ENCODE assay signal across 8 cellular contexts in genomic region chr1:152036316-152037216, GRCh38. TPM values are rescaled to one million over a fixed set of nuclear protein-coding genes. Genes with fewer than 3 reads are reported as not detected.
DNase-seq lines count a peak whose midpoint lies in the region; ATAC-seq and TF ChIP-seq lines count a peak whose summit lies in the region.

Gene S100A11, minus strand, starts transcription at chr1:152037004. Its CDS starts 89 bp downstream, at chr1:152036915.

- H3K4me2 ChIP-seq in neural cell (ENCODE audit: low read length), result no peak within 1 kb of the TSS

- H3K9me3 ChIP-seq in neural cell (ENCODE audit: low read length), result no peaks in the 10 kb centered on the region

- no peak for TF ChIP-seq EP300 in neural cell (conservative IDR thresholded peaks at IDR 0.05; ENCODE audit: poor library complexity, severe bottlenecking)

- H2AFZ ChIP-seq in neural cell (ENCODE audit: low read depth, low read length), result no peak within 1 kb of the TSS

- H3F3A ChIP-seq in neural cell (ENCODE audit: insufficient read depth, low read length, poor library complexity, severe bottlenecking), result no peaks in the 10 kb centered on the region

- TF ChIP-seq CTCF in GM13976 (IDR thresholded peaks at IDR 0.05; ENCODE audit: borderline replicate concordance, control extremely low read depth, extremely low read depth, insufficient read depth, missing control alignments) (no peak), fibroblast of the aortic adventitia (IDR thresholded peaks at IDR 0.05; ENCODE audit: insufficient read depth, low read length) (no peak), neural cell (IDR thresholded peaks at IDR 0.05; ENCODE audit: poor library complexity, severe bottlenecking) (no peak)

- no peaks in the 10 kb centered on the region for H4K20me1 ChIP-seq in neural cell (ENCODE audit: insufficient read depth)

- no peak within 1 kb of the TSS for H3K27ac ChIP-seq in neural cell (ENCODE audit: low read length)

- ATAC-seq in HG03095 (IDR thresholded peaks at IDR 0.05; ENCODE audit: unreplicated experiment) (peak; percentile 42), GM18520 (IDR thresholded peaks at IDR 0.05; ENCODE audit: unreplicated experiment) (no peak)

- no peak for TF ChIP-seq RAD21 in neural cell (conservative IDR thresholded peaks at IDR 0.05)

- H3K4me3 ChIP-seq in fibroblast of the aortic adventitia (ENCODE audit: low read depth, low read length) (peak within 1 kb of the TSS; percentile 95), neural cell (ENCODE audit: low read length) (peak within 1 kb of the TSS; percentile 45)

- DNase-seq in GM13976 (ENCODE audit: low spot score) (peak; percentile 70), SHP77 treated with DMSO at 0.1 percent for 48 hours (lab: John Stamatoyannopoulos, UW) (peak; percentile 16), fibroblast of the aortic adventitia (ENCODE audit: low read depth) (peak; percentile 82), stromal cell of bone marrow (ENCODE audit: low read depth) (peak; percentile 83)
- peak; percentile 64 for DNase-seq in activated effector memory CD4-positive, alpha-beta T cell treated with Interleukin-2 at 50 U/mL for 16 hours

- H3K36me3 ChIP-seq in neural cell (ENCODE audit: insufficient read depth, low read length), result no peaks in the 10 kb centered on the region

- no peaks in the 10 kb centered on the region for H3K9me2 ChIP-seq in neural cell (ENCODE audit: insufficient read depth, low read length)

- H3K9ac ChIP-seq in neural cell (ENCODE audit: low read length), result no peak within 1 kb of the TSS

- H3K27me3 ChIP-seq in neural cell (ENCODE audit: insufficient read depth, low read depth, low read length), result peaks cover 48% of the 10 kb centered on the region

- in situ Hi-C loops in GM13976 (cut with MboI; ENCODE audit: low sequenced_read_pairs, unreplicated experiment), result no loop called here

- H3K79me2 ChIP-seq in neural cell (replicated peaks; ENCODE audit: insufficient read depth, low read length), result no peaks in the 10 kb centered on the region

TF ChIP-seq in neural cell, 6 proteins besides CTCF, POLR2A, EP300 and RAD21:
- TF ChIP-seq EZH2 (IDR thresholded peaks at IDR 0.05; ENCODE audit: borderline replicate concordance, insufficient read depth, low read length, poor library complexity, severe bottlenecking) (peak; percentile 51), SMC3 (conservative IDR thresholded peaks at IDR 0.05; ENCODE audit: poor library complexity) (no peak)

RNA-seq across cellular contexts. Expression of gene S100A11, which starts in this region (rescaled TPM):
- 28.9 and 381 TPM in 2 replicates for total RNA-seq in fibroblast of the aortic adventitia (ENCODE audit: low replicate concordance)
- not detected in 2 replicates for polyA plus RNA-seq in neural cell
- polyA minus RNA-seq in neural cell, result not detected in 2 replicates

Comparison
In these comparisons a context has a peak if more than half of its experiments do, and no peak if none do; other contexts are left out.
1. DNase-seq: peak in every context shown above with its lines; median percentile 83 in stromal cell of bone marrow; 82 in fibroblast of the aortic adventitia; 70 in GM13976; 64 in activated effector memory CD4-positive, alpha-beta T cell treated with Interleukin-2 at 50 U/mL for 16 hours; 16 in SHP77 treated with DMSO at 0.1 percent for 48 hours.